Comparison of ENCODE assay signal across 31 cellular contexts in the genomic region with DNA sequence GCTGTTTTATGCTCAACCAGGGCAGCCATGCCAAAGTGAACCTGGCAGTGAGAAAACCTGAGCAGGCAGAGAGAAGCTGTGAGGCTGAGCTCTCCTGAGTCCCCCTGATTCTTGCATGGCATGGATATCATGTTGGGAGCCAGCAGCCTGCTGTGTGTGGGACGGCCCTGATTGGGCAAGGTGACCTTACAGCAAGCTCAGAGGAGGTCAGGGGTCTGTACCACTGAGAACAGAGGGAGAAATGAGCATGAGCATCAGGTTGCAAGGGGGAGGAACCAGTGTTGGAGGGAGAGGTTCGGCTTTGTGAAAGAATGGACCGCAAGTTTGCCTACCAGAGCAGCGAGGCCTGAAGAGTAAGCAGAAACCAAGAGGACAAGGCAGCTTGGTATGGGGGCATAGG. TPM values are rescaled to one million over a fixed set of nuclear protein-coding genes. Genes with fewer than 3 reads are reported as not detected.
DNase-seq lines count a peak whose midpoint lies in the region; ATAC-seq and TF ChIP-seq lines count a peak whose summit lies in the region.
"Had no signal": no experiment of that assay in that cellular context is flagged by ENCODE, and none has a peak within 500 bp of the region (broad histone marks: within the 10 kb centered on the region; RNA-seq: fewer than 3 reads in every experiment).

No MANE protein-coding gene starts in this region.

- H3K9ac ChIP-seq in neural progenitor cell, result no peak overlapping the region
- H3K9ac ChIP-seq: BLaER1 treated with 17β-estradiol and CSF1 and Interleukin-3, amounts not matched to agents 10 nM and 100 nM had no signal

- no peaks in the 10 kb centered on the region for H3K9me3 ChIP-seq in neural progenitor cell (ENCODE audit: low read depth)
- H3K9me3 ChIP-seq: BLaER1 treated with 17β-estradiol and CSF1 and Interleukin-3, amounts not matched to agents 10 nM and 100 nM; colonic mucosa; left lung; ovary; Peyer's patch; right atrium auricular region; tibial artery had no signal

- H3K4me3 ChIP-seq in neural progenitor cell, result no peak overlapping the region
- H3K4me3 ChIP-seq: BLaER1 treated with 17β-estradiol and CSF1 and Interleukin-3, amounts not matched to agents 10 nM and 100 nM; cardiac muscle cell; colonic mucosa; left lung; ovary; Peyer's patch; right atrium auricular region; smooth muscle cell; tibial artery had no signal

- ATAC-seq in natural killer cell treated with Interleukin-12 subunit alpha and Interleukin-12 subunit beta and Interleukin-15 and Interleukin-18, amount 100 ng/mL, for 72 hours, result no peak
- ATAC-seq in natural killer cell, result no peak
- no peak for ATAC-seq in HG03159 (IDR thresholded peaks at IDR 0.05; ENCODE audit: unreplicated experiment)
- ATAC-seq: HCT116; left lung; naive thymus-derived CD4-positive, alpha-beta T cell had no signal

- DNase-seq in natural killer cell treated with Interleukin-12 subunit alpha and Interleukin-12 subunit beta and Interleukin-15 and Interleukin-18, amount 100 ng/mL, for 72 hours (ENCODE audit: low spot score), result peak; percentile 6
- no peak for DNase-seq in natural killer cell
- DNase-seq in left kidney (ENCODE audit: low read depth, low spot score), result peak; percentile 91
- DNase-seq in neural progenitor cell (ENCODE audit: low spot score), result peak; percentile 36
- no peak for DNase-seq in OCI-M1 (lab: John Stamatoyannopoulos, UW)
- DNase-seq in activated naive CD4-positive, alpha-beta T cell treated with anti-CD3 and anti-CD28 coated beads, Interleukin-2, amount 50 U/mL, for 16 hours, result no peak
- no peak for DNase-seq in head of caudate nucleus
- DNase-seq: activated B cell treated with CpG ODN at 0.5 μM for 24 hours; activated CD4-positive, alpha-beta T cell treated with anti-CD3 and anti-CD28 coated beads, Interleukin-2, amount 10 ng/mL, durations not matched to agents 7 days and 5 days; activated effector memory CD4-positive, alpha-beta T cell treated with anti-CD3 and anti-CD28 coated beads, Interleukin-2, amount 50 U/mL, for 16 hours; activated naive CD8-positive, alpha-beta T cell treated with anti-CD3 and anti-CD28 coated beads for 36 hours; activated T-cell treated with anti-CD3 and anti-CD28 coated beads, Interleukin-2, amount 50 U/mL, for 24 hours; aorta; colonic mucosa; COR-L47; effector memory CD4-positive, alpha-beta T cell; left lung; midbrain; naive thymus-derived CD4-positive, alpha-beta T cell; NCI-H146; ovary; Peyer's patch; stimulated activated CD4-positive, alpha-beta T cell treated with anti-CD3 and anti-CD28 coated beads, Interleukin-1b, Interleukin-23, amount 100 ng/mL, for 48 hours; tibial artery had no signal

- H3K36me3 Mint-ChIP-seq in natural killer cell treated with Interleukin-12 subunit alpha and Interleukin-12 subunit beta and Interleukin-15 and Interleukin-18, amount 100 ng/mL, for 72 hours, result no peaks in the 10 kb centered on the region
- H3K36me3 Mint-ChIP-seq in natural killer cell (no peaks in the 10 kb centered on the region), neural progenitor cell (no peaks in the 10 kb centered on the region)
- H3K36me3 Mint-ChIP-seq: activated naive CD8-positive, alpha-beta T cell treated with anti-CD3 and anti-CD28 coated beads for 36 hours had no signal

- H3K36me3 ChIP-seq in neural progenitor cell, result no peaks in the 10 kb centered on the region
- H3K36me3 ChIP-seq: BLaER1 treated with 17β-estradiol and CSF1 and Interleukin-3, amounts not matched to agents 10 nM and 100 nM; cardiac muscle cell; colonic mucosa; left lung; ovary; Peyer's patch; right atrium auricular region; tibial artery had no signal

- H3K4me1 ChIP-seq in neural progenitor cell, result peaks cover 10% of the 10 kb centered on the region

- H3K4me2 ChIP-seq in neural progenitor cell, result no peak overlapping the region
- H3K4me2 ChIP-seq: BLaER1 treated with 17β-estradiol and CSF1 and Interleukin-3, amounts not matched to agents 10 nM and 100 nM; smooth muscle cell had no signal

- H3K27me3 ChIP-seq in neural progenitor cell, result peaks cover 97% of the 10 kb centered on the region
- H3K27me3 ChIP-seq: BLaER1 treated with 17β-estradiol and CSF1 and Interleukin-3, amounts not matched to agents 10 nM and 100 nM; cardiac muscle cell; colonic mucosa; left lung; ovary; Peyer's patch; right atrium auricular region; tibial artery had no signal

- H3K27me3 Mint-ChIP-seq in natural killer cell treated with Interleukin-12 subunit alpha and Interleukin-12 subunit beta and Interleukin-15 and Interleukin-18, amount 100 ng/mL, for 72 hours, result no peaks in the 10 kb centered on the region
- H3K27me3 Mint-ChIP-seq in natural killer cell (ENCODE audit: low read depth in 2 of 2) (no peaks in the 10 kb centered on the region), neural progenitor cell (ENCODE audit: insufficient read depth, low read depth) (peaks cover 7% of the 10 kb centered on the region)
- H3K27me3 Mint-ChIP-seq: activated B cell treated with CpG ODN at 0.5 μM for 24 hours; activated CD4-positive, alpha-beta T cell treated with anti-CD3 and anti-CD28 coated beads, Interleukin-2, amount 10 ng/mL, durations not matched to agents 7 days and 5 days; activated naive CD8-positive, alpha-beta T cell treated with anti-CD3 and anti-CD28 coated beads for 36 hours; activated T-cell treated with anti-CD3 and anti-CD28 coated beads, Interleukin-2, amount 50 U/mL, for 24 hours; naive thymus-derived CD4-positive, alpha-beta T cell had no signal

- intact Hi-C loops in natural killer cell (cut with micrococcal nuclease), result no loop called here
- intact Hi-C loops in head of caudate nucleus (cut with DNase I), result no loop called here

- TF ChIP-seq CTCF in natural killer cell (IDR thresholded peaks at IDR 0.05), result no peak
- TF ChIP-seq CTCF in neural progenitor cell (IDR thresholded peaks at IDR 0.05), result no peak

- no peak overlapping the region for H3K4me3 Mint-ChIP-seq in natural killer cell treated with Interleukin-12 subunit alpha and Interleukin-12 subunit beta and Interleukin-15 and Interleukin-18, amount 100 ng/mL, for 72 hours
- no peak overlapping the region for H3K4me3 Mint-ChIP-seq in natural killer cell
- H3K4me3 Mint-ChIP-seq in neural progenitor cell, result no peak overlapping the region
- H3K4me3 Mint-ChIP-seq: activated B cell treated with CpG ODN at 0.5 μM for 24 hours; activated CD4-positive, alpha-beta T cell treated with anti-CD3 and anti-CD28 coated beads, Interleukin-2, amount 10 ng/mL, durations not matched to agents 7 days and 5 days; activated naive CD8-positive, alpha-beta T cell treated with anti-CD3 and anti-CD28 coated beads for 36 hours; activated T-cell treated with anti-CD3 and anti-CD28 coated beads, Interleukin-2, amount 50 U/mL, for 24 hours; naive thymus-derived CD4-positive, alpha-beta T cell had no signal

- H3K27ac Mint-ChIP-seq in natural killer cell treated with Interleukin-12 subunit alpha and Interleukin-12 subunit beta and Interleukin-15 and Interleukin-18, amount 100 ng/mL, for 72 hours, result no peak overlapping the region
- H3K27ac Mint-ChIP-seq in natural killer cell (no peak overlapping the region), neural progenitor cell (no peak overlapping the region)
- H3K27ac Mint-ChIP-seq: activated B cell treated with CpG ODN at 0.5 μM for 24 hours; activated CD4-positive, alpha-beta T cell treated with anti-CD3 and anti-CD28 coated beads, Interleukin-2, amount 10 ng/mL, durations not matched to agents 7 days and 5 days; activated naive CD8-positive, alpha-beta T cell treated with anti-CD3 and anti-CD28 coated beads for 36 hours; activated T-cell treated with anti-CD3 and anti-CD28 coated beads, Interleukin-2, amount 50 U/mL, for 24 hours had no signal

- peaks cover 14 to 19% of the 10 kb centered on the region in 2 donors for H3K4me1 Mint-ChIP-seq in natural killer cell treated with Interleukin-12 subunit alpha and Interleukin-12 subunit beta and Interleukin-15 and Interleukin-18, amount 100 ng/mL, for 72 hours (ENCODE audit: low read depth in 2 of 2)
- peaks cover 18 to 19% of the 10 kb centered on the region in 2 donors for H3K4me1 Mint-ChIP-seq in natural killer cell
- peaks cover 65% of the 10 kb centered on the region for H3K4me1 Mint-ChIP-seq in neural progenitor cell

- no peaks in the 10 kb centered on the region for H3K9me3 Mint-ChIP-seq in natural killer cell treated with Interleukin-12 subunit alpha and Interleukin-12 subunit beta and Interleukin-15 and Interleukin-18, amount 100 ng/mL, for 72 hours
- no peaks in the 10 kb centered on the region for H3K9me3 Mint-ChIP-seq in natural killer cell
- no peaks in the 10 kb centered on the region for H3K9me3 Mint-ChIP-seq in neural progenitor cell
- H3K9me3 Mint-ChIP-seq: activated B cell treated with CpG ODN at 0.5 μM for 24 hours; activated CD4-positive, alpha-beta T cell treated with anti-CD3 and anti-CD28 coated beads, Interleukin-2, amount 10 ng/mL, durations not matched to agents 7 days and 5 days; activated naive CD8-positive, alpha-beta T cell treated with anti-CD3 and anti-CD28 coated beads for 36 hours; activated T-cell treated with anti-CD3 and anti-CD28 coated beads, Interleukin-2, amount 50 U/mL, for 24 hours; naive thymus-derived CD4-positive, alpha-beta T cell had no signal

- H3K79me2 ChIP-seq in neural progenitor cell (ENCODE audit: low read depth), result no peaks in the 10 kb centered on the region

- H3K27ac ChIP-seq in neural progenitor cell, result no peak overlapping the region
- H3K27ac ChIP-seq: 22Rv1; BLaER1 treated with 17β-estradiol and CSF1 and Interleukin-3, amounts not matched to agents 10 nM and 100 nM; cardiac muscle cell; colonic mucosa; ovary; right atrium auricular region; tibial artery had no signal

- H4K20me1 ChIP-seq in neural progenitor cell (ENCODE audit: low read depth), result peaks cover 7% of the 10 kb centered on the region
- H4K20me1 ChIP-seq: BLaER1 treated with 17β-estradiol and CSF1 and Interleukin-3, amounts not matched to agents 10 nM and 100 nM had no signal

- no peaks in the 10 kb centered on the region for H3F3A ChIP-seq in neural progenitor cell (ENCODE audit: low read depth)

- no peak overlapping the region for H2AFZ ChIP-seq in neural progenitor cell (replicated peaks)

RNA-seq across cellular contexts. Expression of a gene that starts 59.2 kb away (rescaled TPM):
- total RNA-seq in natural killer cell treated with Interleukin-12 subunit alpha and Interleukin-12 subunit beta and Interleukin-15 and Interleukin-18, amount 100 ng/mL, for 72 hours, result 1 to 10 TPM; 2.8 to 4.6 TPM
- total RNA-seq in natural killer cell (1 to 10 TPM in 2 of 3 donors, under 1 TPM in 1; 0.48 to 1.5 (median 1.5) TPM), neural progenitor cell (ENCODE audit: low replicate concordance) (18.8 and 87.2 TPM in 2 replicates)

Comparison
In these comparisons a context has a peak if more than half of its experiments do, and no peak if none do; other contexts are left out.
1. DNase-seq: peak in natural killer cell treated with Interleukin-12 subunit alpha and Interleukin-12 subunit beta and Interleukin-15 and Interleukin-18, amount 100 ng/mL, for 72 hours (single experiment), left kidney (single experiment) and neural progenitor cell (single experiment); none in natural killer cell (single experiment), OCI-M1 (single experiment), activated naive CD4-positive, alpha-beta T cell treated with anti-CD3 and anti-CD28 coated beads, Interleukin-2, amount 50 U/mL, for 16 hours (single experiment) and head of caudate nucleus (0 of 42).